In genomic region chr17:30278032-30278431, GRCh38 we compare ENCODE assay signal across 9 cellular contexts. TPM values are rescaled to one million over a fixed set of nuclear protein-coding genes. Genes with fewer than 3 reads are reported as not detected.
DNase-seq lines count a peak whose midpoint lies in the region; ATAC-seq, FAIRE-seq and TF ChIP-seq lines count a peak whose summit lies in the region.
"Had no signal": no experiment of that assay in that cellular context is flagged by ENCODE, and none has a peak within 500 bp of the region (broad histone marks: within the 10 kb centered on the region; RNA-seq: fewer than 3 reads in every experiment).

No MANE protein-coding gene starts in this region.

- no peak for DNase-seq in CD4-positive, alpha-beta T cell
- DNase-seq in HTR-8/SVneo (ENCODE audit: insufficient read length, low spot score), result peak; percentile 36
- DNase-seq in ascending aorta (ENCODE audit: low spot score in 2 of 2), result no peak
- DNase-seq in left lobe of liver (ENCODE audit: low spot score), result no peak
- no peak for DNase-seq in stimulated activated CD8-positive, alpha-beta memory T cell treated with anti-CD3 and anti-CD28 coated beads, Interleukin-4, amount 100 ng/mL, for 48 hours

- peak; percentile 52 for ATAC-seq in CD4-positive, alpha-beta T cell (ENCODE audit: poor library complexity)
- ATAC-seq in left lobe of liver (peak; percentile 93), GM19455 (IDR thresholded peaks at IDR 0.05; ENCODE audit: unreplicated experiment) (no peak), GM19023 (IDR thresholded peaks at IDR 0.05; ENCODE audit: unreplicated experiment) (no peak), HG03135 (IDR thresholded peaks at IDR 0.05; ENCODE audit: unreplicated experiment) (no peak)

- H3K9me3 ChIP-seq in CD4-positive, alpha-beta T cell (ENCODE audit: control insufficient read depth, low read length), result no peaks in the 10 kb centered on the region
- no peaks in the 10 kb centered on the region for H3K9me3 ChIP-seq in ascending aorta

- no peak for FAIRE-seq in HTR-8/SVneo (lab: Jason Lieb, UNC)

- H3K4me1 ChIP-seq in ascending aorta, result peaks cover 0 to 3% of the 10 kb centered on the region in 2 donors

- CTCF ChIA-PET in CD4-positive, alpha-beta T cell (lab: Charles Lee), result interaction anchor here (1.0 to 1.1 kb wide), 2 partner anchors 59 to 63 kb away, joined by 3 to 4 read pairs; no protein-coding TSS in a partner anchor

- no peaks in the 10 kb centered on the region for H3K27me3 ChIP-seq in CD4-positive, alpha-beta T cell (ENCODE audit: control insufficient read depth, insufficient read depth, low read length)
- no peaks in the 10 kb centered on the region for H3K27me3 ChIP-seq in ascending aorta

- peaks cover 84% of the 10 kb centered on the region for H3K36me3 Mint-ChIP-seq in CD4-positive, alpha-beta T cell (ENCODE audit: low read depth)

- peaks cover 24 to 37% of the 10 kb centered on the region in 2 donors for H3K36me3 ChIP-seq in ascending aorta

- no peak overlapping the region for H3K4me3 ChIP-seq in ascending aorta

- TF ChIP-seq CTCF in CD4-positive, alpha-beta T cell (IDR thresholded peaks at IDR 0.05), result peak; percentile 19
- peak; percentile 33 to 61 (median 52) for TF ChIP-seq CTCF in ascending aorta (IDR thresholded peaks at IDR 0.05)

- POLR2A ChIA-PET in CD4-positive, alpha-beta T cell (lab: Charles Lee), result interaction anchor here (1.0 to 1.2 kb wide), 3 partner anchors 14 to 173 kb away, joined by 3 read pairs; partner anchors contain the start of gene BLMH

- no peak overlapping the region for H3K27ac Mint-ChIP-seq in CD4-positive, alpha-beta T cell

- intact Hi-C loops in CD4-positive, alpha-beta T cell (cut with DNase I, micrococcal nuclease), result loop anchor here (2.0 to 5.0 kb wide), 4 partner anchors 59 to 176 kb away; no protein-coding TSS in a partner anchor
- intact Hi-C loops in ascending aorta (cut with DNase I), result loop anchor here (1.0 to 5.0 kb wide), 3 partner anchors 41 to 174 kb away; partner anchors contain the start of gene SLC6A4

- no peaks in the 10 kb centered on the region for H3K4me1 Mint-ChIP-seq in CD4-positive, alpha-beta T cell (ENCODE audit: low read depth)

- no peak overlapping the region for H3K4me3 Mint-ChIP-seq in CD4-positive, alpha-beta T cell

- H3K27me3 Mint-ChIP-seq in CD4-positive, alpha-beta T cell, result no peaks in the 10 kb centered on the region

- no peaks in the 10 kb centered on the region for H3K9me3 Mint-ChIP-seq in CD4-positive, alpha-beta T cell

- H3K27ac ChIP-seq in CD4-positive, alpha-beta T cell (ENCODE audit: low read depth, low read length), result no peak overlapping the region
- no peak overlapping the region for H3K27ac ChIP-seq in ascending aorta

RNA-seq across cellular contexts. Expression of gene BLMH, which starts 13.7 kb away (rescaled TPM):
- total RNA-seq in CD4-positive, alpha-beta T cell, result 10 to 100 TPM; 32.9 to 36.5 TPM
- total RNA-seq in ascending aorta (6.9 TPM), left lobe of liver (8.1 TPM)

RNA-seq across cellular contexts. Expression of gene SLC6A4, which starts 42.5 kb away (rescaled TPM):
- not detected for total RNA-seq in CD4-positive, alpha-beta T cell
- 0.85 TPM for total RNA-seq in ascending aorta
- 0.13 TPM for total RNA-seq in left lobe of liver
- total RNA-seq: HT1080 had no signal

RNA-seq across cellular contexts. Expression of gene TMIGD1, which starts 55.8 kb away (rescaled TPM):
- not detected for total RNA-seq in CD4-positive, alpha-beta T cell
- total RNA-seq in ascending aorta (not detected), left lobe of liver (not detected)
- total RNA-seq: HT1080 had no signal

Comparison
In these comparisons a context has a peak if more than half of its experiments do, and no peak if none do; other contexts are left out.
1. ATAC-seq: peak in CD4-positive, alpha-beta T cell (single experiment) and left lobe of liver (single experiment); none in GM19455 (single experiment), GM19023 (single experiment) and HG03135 (single experiment).